In the genomic region with DNA sequence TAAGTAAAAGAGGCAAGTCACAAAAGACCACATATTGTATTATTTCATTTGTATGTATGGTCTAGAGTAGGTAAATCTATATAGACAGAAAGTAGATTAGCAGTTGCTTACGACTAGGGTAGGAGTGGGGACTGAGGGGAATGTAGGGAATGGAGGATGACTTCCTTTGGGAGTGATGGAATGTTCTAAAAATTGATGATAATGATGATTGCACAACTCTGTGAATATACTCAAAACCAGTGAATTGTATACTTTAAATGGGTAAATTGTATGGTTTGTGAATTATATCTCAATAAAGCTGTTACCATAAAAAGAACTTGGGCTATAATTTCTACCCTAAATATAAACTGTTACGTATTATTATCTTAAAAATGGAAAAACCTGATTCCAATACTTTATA, we compare ENCODE assay signal across 27 cellular contexts.
"Had no signal": no experiment of that assay in that cellular context is flagged by ENCODE, and none has a peak within 500 bp of the region (broad histone marks: within the 10 kb centered on the region; RNA-seq: fewer than 3 reads in every experiment).

No MANE protein-coding gene starts in this region.

- H3K9ac ChIP-seq: SK-N-SH had no signal

- H3K9me3 ChIP-seq: Peyer's patch, SJSA1, SK-N-SH had no signal

- H3K36me3 ChIP-seq: cardiac muscle cell, Peyer's patch, SJSA1 had no signal

- ATAC-seq: activated CD4-positive, alpha-beta T cell treated with anti-CD3 and anti-CD28 coated beads for 36 hours; activated CD4-positive, CD25-positive, alpha-beta regulatory T cell treated with anti-CD3 and anti-CD28 coated beads, Interleukin-2, amount 50 U/mL, for 24 hours; activated CD8-positive, alpha-beta T cell treated with anti-CD3 and anti-CD28 coated beads, Interleukin-2, amount 10 ng/mL, durations not matched to agents 7 days and 5 days; activated naive CD8-positive, alpha-beta T cell treated with anti-CD3 and anti-CD28 coated beads, Interleukin-2, amount 50 U/mL, for 24 hours; PC-3 had no signal

- H3K27ac ChIP-seq: cardiac muscle cell, Peyer's patch, SJSA1 had no signal

- H3K27me3 ChIP-seq: cardiac muscle cell, Peyer's patch, SJSA1 had no signal

- H3K4me2 ChIP-seq: SK-N-SH had no signal

- H3K4me3 ChIP-seq: cardiac muscle cell, Peyer's patch, SJSA1 had no signal

- DNase-seq: activated CD4-positive, alpha-beta T cell treated with anti-CD3 and anti-CD28 coated beads for 36 hours; activated CD4-positive, alpha-beta T cell treated with anti-CD3 and anti-CD28 coated beads, Interleukin-2, amount 10 ng/mL, durations not matched to agents 7 days and 5 days; activated CD4-positive, alpha-beta T cell treated with anti-CD3 and anti-CD28 coated beads, Interleukin-2, amount 50 U/mL, for 48 hours; activated CD8-positive, alpha-beta T cell treated with anti-CD3 and anti-CD28 coated beads, Interleukin-2, amount 10 ng/mL, durations not matched to agents 7 days and 5 days; activated effector memory CD4-positive, alpha-beta T cell treated with Interleukin-2 at 50 U/mL for 16 hours; activated naive CD4-positive, alpha-beta T cell treated with anti-CD3 and anti-CD28 coated beads, Interleukin-2, amount 10 ng/mL, durations not matched to agents 7 days and 5 days; activated naive CD8-positive, alpha-beta T cell treated with anti-CD3 and anti-CD28 coated beads, Interleukin-2, amount 50 U/mL, for 24 hours; activated T-cell treated with anti-CD3 and anti-CD28 coated beads for 4 hours; activated T-cell treated with anti-CD3 and anti-CD28 coated beads, Interleukin-2, amount 50 U/mL, for 48 hours; anterior cingulate cortex; MM.1S; MV-4-11; NCI-H1092; NCI-H1436 treated with DMSO at 0.1 percent for 48 hours; NCI-H1694 treated with DMSO at 0.1 percent for 48 hours; NCI-H2029; NCI-H345; NCI-H524 treated with DMSO at 0.1 percent for 48 hours; NK-92 treated with Interleukin-12 subunit alpha and Interleukin-12 subunit beta, amount 100 ng/mL, for 24 hours; PC-3; Peyer's patch; RPMI8226; SHP77 treated with DMSO at 0.1 percent for 48 hours; SK-N-SH had no signal

- H3K4me1 ChIP-seq: Peyer's patch, SJSA1 had no signal
